ENCODE assay signal across 21 cellular contexts in the genomic region with DNA sequence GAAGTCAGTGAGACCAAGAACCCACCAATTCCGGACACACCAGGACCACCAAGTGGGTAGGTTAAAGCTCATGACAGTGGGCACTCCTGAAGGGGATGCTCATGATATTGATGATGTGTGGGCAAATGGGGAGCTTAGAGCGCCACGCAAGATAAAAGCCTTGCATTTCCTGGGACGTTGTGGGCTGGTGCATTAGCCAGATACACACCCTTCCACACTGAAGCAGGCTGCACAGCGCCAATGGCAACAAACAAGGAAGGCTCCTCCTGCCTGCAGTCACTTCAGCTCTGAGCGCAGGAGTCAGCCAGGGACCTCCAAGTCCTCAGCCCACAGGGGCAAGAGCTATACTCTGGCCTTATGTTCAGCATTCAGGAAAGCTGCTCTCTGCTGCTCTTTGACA. TPM values are rescaled to one million over a fixed set of nuclear protein-coding genes. Genes with fewer than 3 reads are reported as not detected.
A peak's percentile ranks its signal among the peaks of the same experiment; 100 is the strongest.
DNase-seq lines count a peak whose midpoint lies in the region; ATAC-seq, FAIRE-seq and TF ChIP-seq lines count a peak whose summit lies in the region.
"Had no signal": no experiment of that assay in that cellular context is flagged by ENCODE, and none has a peak within 500 bp of the region (broad histone marks: within the 10 kb centered on the region; RNA-seq: fewer than 3 reads in every experiment).

No MANE protein-coding gene starts in this region.

- 75 to 83% (median 81%) methylated on average over 6 of the region's 6 CpGs for WGBS in heart left ventricle, 4 donors

- no peak for FAIRE-seq in astrocyte (lab: Jason Lieb, UNC)
- FAIRE-seq: frontal cortex, islet of Langerhans had no signal

- no peak overlapping the region for H3K4me2 ChIP-seq in astrocyte (ENCODE audit: low read length)
- H3K4me2 ChIP-seq: GM23338 had no signal

- no peak for TF ChIP-seq CTCF in heart left ventricle (IDR thresholded peaks at IDR 0.05)
- TF ChIP-seq CTCF in left ventricle myocardium inferior (IDR thresholded peaks at IDR 0.05; ENCODE audit: borderline replicate concordance), result no peak
- TF ChIP-seq CTCF in astrocyte (IDR thresholded peaks at IDR 0.05; ENCODE audit: insufficient read depth, low read depth, low read length), result no peak
- no peak for TF ChIP-seq CTCF in right atrium auricular region (IDR thresholded peaks at IDR 0.05)
- no peak for TF ChIP-seq CTCF in omental fat pad (IDR thresholded peaks at IDR 0.05)

- H3K36me3 ChIP-seq in heart left ventricle (peaks cover 0 to 13% (median 6%) of the 10 kb centered on the region in 9 donors), left ventricle myocardium inferior (peaks cover 8% of the 10 kb centered on the region), astrocyte (ENCODE audit: insufficient read depth, low read length) (no peaks in the 10 kb centered on the region), right atrium auricular region (no peaks in the 10 kb centered on the region)

- H3K4me3 ChIP-seq in heart left ventricle (no peak overlapping the region), left ventricle myocardium inferior (no peak overlapping the region), astrocyte (ENCODE audit: insufficient read depth, low read depth, low read length) (no peak overlapping the region), right atrium auricular region (no peak overlapping the region)
- H3K4me3 ChIP-seq: GM23338 had no signal

- H3K36me3 Mint-ChIP-seq in astrocyte (ENCODE audit: low read depth, unreplicated experiment), result no peaks in the 10 kb centered on the region
- H3K36me3 Mint-ChIP-seq: IgD-negative memory B cell had no signal

- H3K9me3 Mint-ChIP-seq in astrocyte (ENCODE audit: unreplicated experiment), result no peaks in the 10 kb centered on the region
- H3K9me3 Mint-ChIP-seq: activated naive CD4-positive, alpha-beta T cell treated with anti-CD3 and anti-CD28 coated beads for 36 hours; activated T-cell treated with anti-CD3 and anti-CD28 coated beads, Interleukin-2, amount 50 U/mL, for 72 hours; central memory CD8-positive, alpha-beta T cell; GM23338; IgD-negative memory B cell had no signal

- no peaks in the 10 kb centered on the region for H3K79me2 ChIP-seq in astrocyte (ENCODE audit: insufficient read depth, low read length)

- ATAC-seq in heart left ventricle (peak in 3 of 4 donors; percentile 6 to 12 (median 8)), HG03196 (IDR thresholded peaks at IDR 0.05; ENCODE audit: unreplicated experiment) (no peak), omental fat pad (ENCODE audit: low FRiP score) (no peak)

- H2AFZ ChIP-seq in astrocyte (ENCODE audit: low read depth, low read length), result no peak overlapping the region
- H2AFZ ChIP-seq: GM23338 had no signal

- H3K27me3 ChIP-seq in heart left ventricle, result no peaks in the 10 kb centered on the region
- H3K27me3 ChIP-seq in left ventricle myocardium inferior (ENCODE audit: low read depth), result no peaks in the 10 kb centered on the region
- H3K27me3 ChIP-seq in astrocyte (ENCODE audit: insufficient read depth, low read length), result no peaks in the 10 kb centered on the region
- H3K27me3 ChIP-seq in right atrium auricular region, result no peaks in the 10 kb centered on the region
- H3K27me3 ChIP-seq: neutrophil had no signal

- H3K27me3 Mint-ChIP-seq in astrocyte (ENCODE audit: low read depth, unreplicated experiment), result peaks cover 3% of the 10 kb centered on the region
- H3K27me3 Mint-ChIP-seq: central memory CD8-positive, alpha-beta T cell; IgD-negative memory B cell had no signal

- H3K9ac ChIP-seq in astrocyte (ENCODE audit: low read length), result no peak overlapping the region

- no peaks in the 10 kb centered on the region for H3K9me3 ChIP-seq in heart left ventricle
- no peaks in the 10 kb centered on the region for H3K9me3 ChIP-seq in left ventricle myocardium inferior (replicated peaks)
- H3K9me3 ChIP-seq in astrocyte (ENCODE audit: insufficient read depth, low read depth, low read length), result no peaks in the 10 kb centered on the region
- H3K9me3 ChIP-seq in right atrium auricular region, result no peaks in the 10 kb centered on the region
- H3K9me3 ChIP-seq: neutrophil had no signal

- TF ChIP-seq POLR2A in heart left ventricle (IDR thresholded peaks at IDR 0.05), result no peak

- peaks cover 0 to 10% (median 4%) of the 10 kb centered on the region in 12 donors for H3K4me1 ChIP-seq in heart left ventricle
- peaks cover 9% of the 10 kb centered on the region for H3K4me1 ChIP-seq in left ventricle myocardium inferior
- H3K4me1 ChIP-seq in astrocyte (ENCODE audit: insufficient read depth, low read length), result peaks cover 16% of the 10 kb centered on the region
- peaks cover 0 to 9% of the 10 kb centered on the region in 2 donors for H3K4me1 ChIP-seq in right atrium auricular region

- intact Hi-C loops in heart left ventricle (cut with DNase I) (loop anchor here (1.0 to 10.0 kb wide), 12 partner anchors 50 to 784 kb away; no protein-coding TSS in a partner anchor), left ventricle myocardium inferior (cut with micrococcal nuclease) (no loop called here)

- H3K4me1 Mint-ChIP-seq in astrocyte (ENCODE audit: low read depth, unreplicated experiment), result peaks cover 19% of the 10 kb centered on the region
- H3K4me1 Mint-ChIP-seq: central memory CD8-positive, alpha-beta T cell had no signal

- no peak for DNase-seq in heart left ventricle
- no peak for DNase-seq in left ventricle myocardium inferior
- no peak for DNase-seq in astrocyte (ENCODE audit: low read depth)
- peak; percentile 36 for DNase-seq in right atrium auricular region (ENCODE audit: low spot score)
- DNase-seq in NCI-H1048 (lab: John Stamatoyannopoulos, UW), result no peak
- no peak for DNase-seq in nucleus accumbens (lab: John Stamatoyannopoulos, UW)
- DNase-seq in omental fat pad (ENCODE audit: low spot score), result no peak
- DNase-seq: activated CD4-positive, CD25-positive, alpha-beta regulatory T cell treated with anti-CD3 and anti-CD28 coated beads, Interleukin-2, amount 50 U/mL, for 72 hours; activated naive CD4-positive, alpha-beta T cell treated with anti-CD3 and anti-CD28 coated beads for 36 hours; MM.1S; stimulated activated CD4-positive, alpha-beta T cell treated with anti-CD3 and anti-CD28 coated beads, Interleukin-12 subunit alpha, Interleukin-12 subunit beta, amount 100 ng/mL, for 4 hours; stimulated activated CD4-positive, alpha-beta T cell treated with anti-CD3 and anti-CD28 coated beads, Interleukin-4, amount 100 ng/mL, for 4 hours had no signal

- peak overlapping the region; percentile 20 for H3K4me3 Mint-ChIP-seq in astrocyte (ENCODE audit: unreplicated experiment)
- H3K4me3 Mint-ChIP-seq: activated naive CD4-positive, alpha-beta T cell treated with anti-CD3 and anti-CD28 coated beads for 36 hours; activated T-cell treated with anti-CD3 and anti-CD28 coated beads, Interleukin-2, amount 50 U/mL, for 72 hours; central memory CD8-positive, alpha-beta T cell; GM23338; IgD-negative memory B cell had no signal

- H4K20me1 ChIP-seq in astrocyte (ENCODE audit: insufficient read depth, low read length), result no peaks in the 10 kb centered on the region

- H3K27ac ChIP-seq in heart left ventricle, result no peak overlapping the region
- H3K27ac ChIP-seq in left ventricle myocardium inferior (replicated peaks), result no peak overlapping the region
- H3K27ac ChIP-seq in astrocyte (ENCODE audit: low read depth, low read length), result peak overlapping the region; percentile 35
- no peak overlapping the region for H3K27ac ChIP-seq in right atrium auricular region
- H3K27ac ChIP-seq: neutrophil had no signal

- H3K27ac Mint-ChIP-seq in astrocyte (ENCODE audit: unreplicated experiment), result peak overlapping the region; percentile 97
- H3K27ac Mint-ChIP-seq: activated naive CD4-positive, alpha-beta T cell treated with anti-CD3 and anti-CD28 coated beads for 36 hours; activated T-cell treated with anti-CD3 and anti-CD28 coated beads, Interleukin-2, amount 50 U/mL, for 72 hours; GM23338 had no signal

RNA-seq across cellular contexts. Expression of a gene that starts 20.6 kb away (rescaled TPM):
- total RNA-seq in heart left ventricle (10 to 100 TPM in 1 of 9 donors, 1 to 10 TPM in 8; 5.3 to 11.3 (median 6.8) TPM), left ventricle myocardium inferior (6.2 TPM), astrocyte (11.6 and 11.9 TPM in 2 replicates), right atrium auricular region (10 to 100 TPM in 1 of 2 donors, 1 to 10 TPM in 1; 8.3 to 15.3 TPM), omental fat pad (10 to 100 TPM; 17.0 to 24.4 (median 21.9) TPM)
- polyA plus RNA-seq in heart left ventricle, result 10 to 100 TPM in 1 of 2 donors, 1 to 10 TPM in 1; 4.7 to 21.8 TPM

RNA-seq across cellular contexts. Expression of a gene that starts 27.7 kb away (rescaled TPM):
- total RNA-seq in heart left ventricle (10 to 100 TPM in 2 of 9 donors, 1 to 10 TPM in 6, under 1 TPM in 1; 0.91 to 17.9 (median 3.0) TPM), left ventricle myocardium inferior (2.4 TPM), astrocyte (0.62 and 1.3 TPM in 2 replicates), right atrium auricular region (1 to 10 TPM; 2.0 to 4.2 TPM), omental fat pad (10 to 100 TPM; 15.6 to 26.0 (median 21.5) TPM)
- under 1 TPM; 0.65 to 1.00 TPM for polyA plus RNA-seq in heart left ventricle
- total RNA-seq: A673 had no signal

Comparison
In these comparisons a context has a peak if more than half of its experiments do, and no peak if none do; other contexts are left out.
1. ATAC-seq: peak in heart left ventricle (3 of 4); none in HG03196 (single experiment) and omental fat pad (single experiment).